ENCODE assay signal across 20 cellular contexts in the genomic region with DNA sequence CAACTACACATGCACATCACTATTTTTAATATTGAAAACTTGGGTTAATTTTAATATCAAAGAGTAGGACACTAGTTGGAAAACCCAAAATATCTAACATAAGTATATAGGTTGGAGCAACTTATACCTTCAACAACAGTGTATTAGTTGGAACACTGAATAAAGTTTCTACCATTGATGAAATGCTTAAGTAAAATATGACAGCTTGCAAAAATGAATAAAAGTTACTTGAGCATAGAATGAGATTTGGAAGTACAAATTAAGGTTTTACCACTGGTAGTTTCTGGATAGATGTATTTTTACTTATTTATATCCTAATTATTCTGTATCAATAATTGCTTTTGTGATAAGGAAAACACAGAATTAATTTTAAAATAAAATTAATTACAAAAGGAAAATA.
"Had no signal": no experiment of that assay in that cellular context is flagged by ENCODE, and none has a peak within 500 bp of the region (broad histone marks: within the 10 kb centered on the region; RNA-seq: fewer than 3 reads in every experiment).

No MANE protein-coding gene starts in this region.

- H3K79me2 ChIP-seq: hepatocyte had no signal

- H3K27me3 ChIP-seq: colonic mucosa, esophagus muscularis mucosa, foreskin keratinocyte, gastroesophageal sphincter, heart left ventricle, hepatocyte, left lung had no signal

- H3K9me3 ChIP-seq: colonic mucosa, esophagus muscularis mucosa, gastroesophageal sphincter, heart left ventricle, left lung, lower lobe of right lung, mucosa of descending colon had no signal

- H3K36me3 ChIP-seq: colonic mucosa, esophagus muscularis mucosa, gastroesophageal sphincter, heart left ventricle, left lung, lower lobe of right lung had no signal

- ATAC-seq: foreskin keratinocyte, gastroesophageal sphincter, heart left ventricle, left cardiac atrium, left lung, left ventricle myocardium superior, lower lobe of right lung, mucosa of descending colon had no signal

- FAIRE-seq: endothelial cell of umbilical vein, frontal cortex had no signal

- H3K4me1 ChIP-seq: colonic mucosa, esophagus muscularis mucosa, foreskin keratinocyte, gastroesophageal sphincter, heart left ventricle, left lung, lower lobe of right lung had no signal

- H3K27ac ChIP-seq: colonic mucosa, esophagus muscularis mucosa, foreskin keratinocyte, gastroesophageal sphincter, heart left ventricle, hepatocyte, left lung, lower lobe of right lung had no signal

- H3K4me3 ChIP-seq: colonic mucosa, esophagus muscularis mucosa, gastroesophageal sphincter, heart left ventricle, hepatocyte, left lung, lower lobe of right lung, mucosa of descending colon had no signal

- DNase-seq: colonic mucosa; cortex of kidney; effector memory CD4-positive, alpha-beta T cell; foreskin keratinocyte; heart left ventricle; hypothalamus; immature natural killer cell; islet precursor cell; left cardiac atrium; left lung; left ventricle myocardium superior; lower lobe of right lung; mesenchymal stem cell; mucosa of descending colon; naive B cell had no signal

- H2AFZ ChIP-seq: hepatocyte had no signal

- H3K4me2 ChIP-seq: hepatocyte had no signal
